ENCODE assay signal across 15 cellular contexts in genomic region chr5:160011471-160011870, GRCh38. TPM values are rescaled to one million over a fixed set of nuclear protein-coding genes. Genes with fewer than 3 reads are reported as not detected.
DNase-seq lines count a peak whose midpoint lies in the region; ATAC-seq, FAIRE-seq and TF ChIP-seq lines count a peak whose summit lies in the region.
"Had no signal": no experiment of that assay in that cellular context is flagged by ENCODE, and none has a peak within 500 bp of the region (broad histone marks: within the 10 kb centered on the region; RNA-seq: fewer than 3 reads in every experiment).

No MANE protein-coding gene starts in this region.

- POLR2A ChIA-PET in Caco-2 (lab: Charles Lee) = no interaction called here
- POLR2A ChIA-PET in naive thymus-derived CD8-positive, alpha-beta T cell (lab: Charles Lee) = no interaction called here

- H3K9me3 Mint-ChIP-seq in CD14-positive monocyte = no peaks in the 10 kb centered on the region
- H3K9me3 Mint-ChIP-seq in Caco-2 (ENCODE audit: unreplicated experiment) = no peaks in the 10 kb centered on the region
- no peaks in the 10 kb centered on the region for H3K9me3 Mint-ChIP-seq in activated T-helper 17 cell treated with anti-CD3 and anti-CD28 coated beads, Interleukin-2, amount 50 U/mL, for 72 hours
- H3K9me3 Mint-ChIP-seq in naive thymus-derived CD8-positive, alpha-beta T cell = no peaks in the 10 kb centered on the region
- no peaks in the 10 kb centered on the region for H3K9me3 Mint-ChIP-seq in effector memory CD8-positive, alpha-beta T cell
- H3K9me3 Mint-ChIP-seq: activated T-cell treated with anti-CD3 and anti-CD28 coated beads, Interleukin-2, amount 50 U/mL, for 24 hours had no signal

- TF ChIP-seq CTCF in CD14-positive monocyte (IDR thresholded peaks at IDR 0.05) (no peak), Caco-2 (IDR thresholded peaks at IDR 0.05; ENCODE audit: insufficient read depth in 1 of 2, low read depth in 1 of 2, low read length in 1 of 2, severe bottlenecking in 1 of 2, unreplicated experiment in 1 of 2) (no peak), D721Med (IDR thresholded peaks at IDR 0.05; ENCODE audit: insufficient read depth, missing control alignments) (no peak)

- peaks cover 2% of the 10 kb centered on the region for H3K36me3 ChIP-seq in Caco-2 (ENCODE audit: control insufficient read depth, insufficient read depth, low read length)

- intact Hi-C loops in CD14-positive monocyte (cut with micrococcal nuclease) = loop anchor here in 1 of 2 donors (10.0 kb wide), 1 partner anchor 103 kb away; the partner anchor contains the start of gene PWWP2A
- intact Hi-C loops in Caco-2 (cut with micrococcal nuclease; ENCODE audit: unreplicated experiment) = no loop called here

- peaks cover 0 to 7% (median 2%) of the 10 kb centered on the region in 3 donors for H3K27me3 Mint-ChIP-seq in CD14-positive monocyte (ENCODE audit: low read depth in 3 of 3)
- H3K27me3 Mint-ChIP-seq in Caco-2 (ENCODE audit: insufficient read depth, unreplicated experiment) = no peaks in the 10 kb centered on the region
- no peaks in the 10 kb centered on the region for H3K27me3 Mint-ChIP-seq in activated T-helper 17 cell treated with anti-CD3 and anti-CD28 coated beads, Interleukin-2, amount 50 U/mL, for 72 hours
- H3K27me3 Mint-ChIP-seq in naive thymus-derived CD8-positive, alpha-beta T cell = no peaks in the 10 kb centered on the region
- no peaks in the 10 kb centered on the region for H3K27me3 Mint-ChIP-seq in effector memory CD8-positive, alpha-beta T cell
- H3K27me3 Mint-ChIP-seq: activated T-cell treated with anti-CD3 and anti-CD28 coated beads, Interleukin-2, amount 50 U/mL, for 24 hours had no signal

- CTCF ChIA-PET in Caco-2 (lab: Charles Lee) = no interaction called here

- H3K4me3 Mint-ChIP-seq in CD14-positive monocyte = no peak overlapping the region
- peak overlapping the region; percentile 98 for H3K4me3 Mint-ChIP-seq in Caco-2 (ENCODE audit: unreplicated experiment)
- H3K4me3 Mint-ChIP-seq in activated T-helper 17 cell treated with anti-CD3 and anti-CD28 coated beads, Interleukin-2, amount 50 U/mL, for 72 hours = peak overlapping the region; percentile 85
- H3K4me3 Mint-ChIP-seq in naive thymus-derived CD8-positive, alpha-beta T cell = peak overlapping the region in 7 of 10 donors; percentile 3 to 100 (median 48)
- no peak overlapping the region for H3K4me3 Mint-ChIP-seq in effector memory CD8-positive, alpha-beta T cell

- ATAC-seq in activated T-helper 17 cell treated with anti-CD3 and anti-CD28 coated beads, Interleukin-2, amount 50 U/mL, for 72 hours (replicated peaks) = no peak
- ATAC-seq in naive thymus-derived CD8-positive, alpha-beta T cell = no peak
- ATAC-seq in HG02973 (IDR thresholded peaks at IDR 0.05; ENCODE audit: unreplicated experiment) = no peak
- no peak for ATAC-seq in effector memory CD8-positive, alpha-beta T cell (replicated peaks)
- ATAC-seq: foreskin keratinocyte, right lobe of liver had no signal

- peak overlapping the region in 5 of 7 donors; percentile 21 to 76 (median 36) for H3K27ac Mint-ChIP-seq in CD14-positive monocyte
- H3K27ac Mint-ChIP-seq in Caco-2 (ENCODE audit: unreplicated experiment) = no peak overlapping the region
- H3K27ac Mint-ChIP-seq in activated T-helper 17 cell treated with anti-CD3 and anti-CD28 coated beads, Interleukin-2, amount 50 U/mL, for 72 hours = peak overlapping the region; percentile 88
- H3K27ac Mint-ChIP-seq in naive thymus-derived CD8-positive, alpha-beta T cell = peak overlapping the region in 3 of 10 donors; percentile 45 to 56 (median 51)
- peak overlapping the region in 1 of 2 donors; percentile 76 for H3K27ac Mint-ChIP-seq in effector memory CD8-positive, alpha-beta T cell

- H3K27me3 ChIP-seq in Caco-2 (replicated peaks; ENCODE audit: control insufficient read depth, insufficient read depth, low read length) = no peaks in the 10 kb centered on the region
- H3K27me3 ChIP-seq: foreskin keratinocyte, right lobe of liver had no signal

- H3K4me3 ChIP-seq in Caco-2 (ENCODE audit: low read depth, low read length) = no peak overlapping the region
- H3K4me3 ChIP-seq: right lobe of liver had no signal

- FAIRE-seq in D721Med (lab: Jason Lieb, UNC) = no peak

- DNase-seq in CD14-positive monocyte (ENCODE audit: low spot score) (no peak), Caco-2 (no peak), D721Med (ENCODE audit: insufficient read length, low spot score) (no peak)
- no peak for DNase-seq in naive thymus-derived CD8-positive, alpha-beta T cell
- DNase-seq in effector memory CD8-positive, alpha-beta T cell = no peak
- DNase-seq: activated T-cell treated with anti-CD3 and anti-CD28 coated beads, Interleukin-2, amount 50 U/mL, for 24 hours; amygdala; H7; NCI-H1930; NCI-H524 treated with DMSO at 0.1 percent for 48 hours; right lobe of liver; stimulated activated CD4-positive, alpha-beta T cell treated with anti-CD3 and anti-CD28 coated beads, Interleukin-1b, Interleukin-23, amount 100 ng/mL, for 48 hours had no signal

- H3K4me1 ChIP-seq in Caco-2 = peaks cover 5% of the 10 kb centered on the region; the same call in 1 of the 2 replicates
- H3K4me1 ChIP-seq: foreskin keratinocyte had no signal

- peaks cover 19% of the 10 kb centered on the region for H3K4me1 Mint-ChIP-seq in CD14-positive monocyte
- H3K4me1 Mint-ChIP-seq in Caco-2 (ENCODE audit: low read depth, unreplicated experiment) = peaks cover 7% of the 10 kb centered on the region
- peaks cover 17% of the 10 kb centered on the region for H3K4me1 Mint-ChIP-seq in activated T-helper 17 cell treated with anti-CD3 and anti-CD28 coated beads, Interleukin-2, amount 50 U/mL, for 72 hours
- peaks cover 21 to 41% (median 34%) of the 10 kb centered on the region in 4 donors for H3K4me1 Mint-ChIP-seq in naive thymus-derived CD8-positive, alpha-beta T cell
- peaks cover 25 to 28% of the 10 kb centered on the region in 2 donors for H3K4me1 Mint-ChIP-seq in effector memory CD8-positive, alpha-beta T cell (ENCODE audit: low read depth in 2 of 2)

- no TSS peak for BruUV-seq in Caco-2 (replicated peaks; lab: Mats Ljungman, UMichigan)

- H3K9me3 ChIP-seq in Caco-2 = no peaks in the 10 kb centered on the region
- H3K9me3 ChIP-seq: right lobe of liver had no signal

- H3K36me3 Mint-ChIP-seq in CD14-positive monocyte (peaks cover 29 to 47% of the 10 kb centered on the region in 2 donors), Caco-2 (ENCODE audit: insufficient read depth, unreplicated experiment) (peaks cover 48% of the 10 kb centered on the region)
- peaks cover 64% of the 10 kb centered on the region for H3K36me3 Mint-ChIP-seq in activated T-helper 17 cell treated with anti-CD3 and anti-CD28 coated beads, Interleukin-2, amount 50 U/mL, for 72 hours (ENCODE audit: low read depth)
- H3K36me3 Mint-ChIP-seq in naive thymus-derived CD8-positive, alpha-beta T cell = peaks cover 0 to 46% (median 6%) of the 10 kb centered on the region in 3 donors
- H3K36me3 Mint-ChIP-seq in effector memory CD8-positive, alpha-beta T cell (ENCODE audit: insufficient read depth) = peaks cover 39% of the 10 kb centered on the region

RNA-seq across cellular contexts. Expression of gene TTC1, which starts 2.5 kb away (rescaled TPM):
- 10 to 100 TPM; 63.0 to 63.4 TPM for polyA plus RNA-seq in CD14-positive monocyte
- 50.3 and 53.0 TPM in 2 replicates for total RNA-seq in Caco-2 (2022)
- 10 to 100 TPM; 46.9 to 56.4 TPM for total RNA-seq in activated T-helper 17 cell treated with anti-CD3 and anti-CD28 coated beads, Interleukin-2, amount 50 U/mL, for 72 hours
- 10 to 100 TPM; 45.6 TPM for total RNA-seq in naive thymus-derived CD8-positive, alpha-beta T cell
- polyA plus RNA-seq in naive thymus-derived CD8-positive, alpha-beta T cell = 100 to 1,000 TPM in 1 of 3 donors, 10 to 100 TPM in 2; 84.7 to 101 (median 91.7) TPM

Comparison
In these comparisons a context has a peak if more than half of its experiments do, and no peak if none do; other contexts are left out.
1. H3K4me3 Mint-ChIP-seq: peak in Caco-2 (single experiment), activated T-helper 17 cell treated with anti-CD3 and anti-CD28 coated beads, Interleukin-2, amount 50 U/mL, for 72 hours (single experiment) and naive thymus-derived CD8-positive, alpha-beta T cell (7 of 10); none in CD14-positive monocyte (0 of 2) and effector memory CD8-positive, alpha-beta T cell (0 of 2).